11 cellular contexts compared by ENCODE assay signal in the genomic region with DNA sequence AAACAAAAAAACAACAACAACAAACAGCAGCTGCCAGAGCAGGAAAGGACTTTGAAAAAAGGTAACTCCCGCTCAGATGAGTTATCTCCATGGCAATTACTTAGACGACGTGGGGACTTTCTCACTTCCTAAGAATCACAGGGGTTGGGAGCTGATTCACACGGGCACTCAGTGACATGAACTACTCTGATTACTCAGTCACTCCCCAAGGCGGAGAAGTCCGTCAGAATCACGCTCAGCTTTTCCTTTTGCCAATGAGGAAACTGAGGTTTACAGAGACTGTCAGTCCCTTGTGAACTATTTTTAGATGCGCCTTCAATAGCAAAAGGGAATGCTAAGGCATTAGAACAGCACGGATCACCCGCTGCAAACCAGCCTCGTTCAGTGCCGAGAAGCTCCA. TPM values are rescaled to one million over a fixed set of nuclear protein-coding genes. Genes with fewer than 3 reads are reported as not detected.
DNase-seq lines count a peak whose midpoint lies in the region; TF ChIP-seq lines count a peak whose summit lies in the region.
"Had no signal": no experiment of that assay in that cellular context is flagged by ENCODE, and none has a peak within 500 bp of the region (broad histone marks: within the 10 kb centered on the region; RNA-seq: fewer than 3 reads in every experiment).

No MANE protein-coding gene starts in this region.

- peaks cover 37% of the 10 kb centered on the region for H3K4me1 Mint-ChIP-seq in activated naive CD8-positive, alpha-beta T cell (ENCODE audit: low read depth)
- peaks cover 26% of the 10 kb centered on the region for H3K4me1 Mint-ChIP-seq in activated naive CD8-positive, alpha-beta T cell treated with anti-CD3 and anti-CD28 coated beads for 36 hours
- H3K4me1 Mint-ChIP-seq in immature natural killer cell: peaks cover 40 to 46% of the 10 kb centered on the region in 2 donors
- H3K4me1 Mint-ChIP-seq: brain had no signal

- TF ChIP-seq CTCF in GM13976 (IDR thresholded peaks at IDR 0.05; ENCODE audit: borderline replicate concordance, control extremely low read depth, extremely low read depth, insufficient read depth, missing control alignments) (no peak), esophagus muscularis mucosa (IDR thresholded peaks at IDR 0.05) (no peak)

- no peak for TF ChIP-seq POLR2A in esophagus muscularis mucosa (IDR thresholded peaks at IDR 0.05; ENCODE audit: low read depth)

- peaks cover 0 to 26% (median 0%) of the 10 kb centered on the region in 4 donors for H3K27me3 ChIP-seq in esophagus muscularis mucosa

- DNase-seq in activated naive CD8-positive, alpha-beta T cell treated with anti-CD3 and anti-CD28 coated beads for 36 hours: no peak
- DNase-seq in activated CD4-positive, alpha-beta T cell treated with anti-CD3 and anti-CD28 coated beads for 48 hours: peak; percentile 67
- peak; percentile 52 for DNase-seq in kidney tubule cell (ENCODE audit: low spot score)
- peak; percentile 15 for DNase-seq in superior temporal gyrus (ENCODE audit: extremely low spot score)
- DNase-seq in immature natural killer cell: no peak
- no peak for DNase-seq in GM13976 (ENCODE audit: low spot score)
- DNase-seq in esophagus muscularis mucosa (ENCODE audit: extremely low spot score): no peak
- DNase-seq: NCI-H1694 treated with DMSO at 0.1 percent for 48 hours had no signal

- H3K27ac ChIP-seq in esophagus muscularis mucosa (replicated peaks in 1 of 4): no peak overlapping the region
- H3K27ac ChIP-seq: tibial nerve had no signal

- no peaks in the 10 kb centered on the region for H3K36me3 ChIP-seq in esophagus muscularis mucosa
- H3K36me3 ChIP-seq: tibial nerve had no signal

- intact Hi-C loops in esophagus muscularis mucosa (cut with DNase I): no loop called here

- no peaks in the 10 kb centered on the region for H3K36me3 Mint-ChIP-seq in activated naive CD8-positive, alpha-beta T cell
- no peaks in the 10 kb centered on the region for H3K36me3 Mint-ChIP-seq in activated naive CD8-positive, alpha-beta T cell treated with anti-CD3 and anti-CD28 coated beads for 36 hours
- H3K36me3 Mint-ChIP-seq in immature natural killer cell: peaks cover 0 to 4% (median 0%) of the 10 kb centered on the region in 3 donors

- in situ Hi-C loops in GM13976 (cut with MboI; ENCODE audit: low sequenced_read_pairs, unreplicated experiment): no loop called here

- peaks cover 3 to 9% (median 6%) of the 10 kb centered on the region in 4 donors for H3K4me1 ChIP-seq in esophagus muscularis mucosa

- H3K27ac Mint-ChIP-seq in activated naive CD8-positive, alpha-beta T cell: no peak overlapping the region
- H3K27ac Mint-ChIP-seq in activated naive CD8-positive, alpha-beta T cell treated with anti-CD3 and anti-CD28 coated beads for 36 hours: no peak overlapping the region
- H3K27ac Mint-ChIP-seq in immature natural killer cell: peak overlapping the region in 3 of 6 donors; percentile 25 to 59 (median 46)
- H3K27ac Mint-ChIP-seq: brain had no signal

- peak overlapping the region; percentile 17 for H3K4me3 Mint-ChIP-seq in activated naive CD8-positive, alpha-beta T cell
- no peak overlapping the region for H3K4me3 Mint-ChIP-seq in activated naive CD8-positive, alpha-beta T cell treated with anti-CD3 and anti-CD28 coated beads for 36 hours
- no peak overlapping the region for H3K4me3 Mint-ChIP-seq in immature natural killer cell
- H3K4me3 Mint-ChIP-seq: brain had no signal

- H3K9me3 ChIP-seq in esophagus muscularis mucosa: no peaks in the 10 kb centered on the region
- H3K9me3 ChIP-seq: tibial nerve had no signal

- H3K4me3 ChIP-seq in esophagus muscularis mucosa: no peak overlapping the region
- H3K4me3 ChIP-seq: tibial nerve had no signal

- H3K9me3 Mint-ChIP-seq in activated naive CD8-positive, alpha-beta T cell (ENCODE audit: low read depth): no peaks in the 10 kb centered on the region
- no peaks in the 10 kb centered on the region for H3K9me3 Mint-ChIP-seq in activated naive CD8-positive, alpha-beta T cell treated with anti-CD3 and anti-CD28 coated beads for 36 hours
- no peaks in the 10 kb centered on the region for H3K9me3 Mint-ChIP-seq in immature natural killer cell

- 35% methylated on average over 12 of the region's 12 CpGs for WGBS in esophagus muscularis mucosa

- H3K27me3 Mint-ChIP-seq in activated naive CD8-positive, alpha-beta T cell: no peaks in the 10 kb centered on the region
- no peaks in the 10 kb centered on the region for H3K27me3 Mint-ChIP-seq in activated naive CD8-positive, alpha-beta T cell treated with anti-CD3 and anti-CD28 coated beads for 36 hours
- peaks cover 9 to 18% (median 15%) of the 10 kb centered on the region in 3 donors for H3K27me3 Mint-ChIP-seq in immature natural killer cell (ENCODE audit: low read depth in 3 of 3)

- no peak for TF ChIP-seq EP300 in esophagus muscularis mucosa (IDR thresholded peaks at IDR 0.05)

RNA-seq across cellular contexts. Expression of a gene that starts 32.3 kb away (rescaled TPM):
- total RNA-seq in activated naive CD8-positive, alpha-beta T cell treated with anti-CD3 and anti-CD28 coated beads for 36 hours: 10 to 100 TPM; 32.1 to 33.8 TPM
- 100 to 1,000 TPM; 326 to 436 (median 418) TPM for polyA plus RNA-seq in immature natural killer cell
- 1 to 10 TPM in 3 of 4 donors, under 1 TPM in 1; 0.13 to 2.9 (median 1.8) TPM for total RNA-seq in esophagus muscularis mucosa

RNA-seq across cellular contexts. Expression of a gene that starts 46.5 kb away (rescaled TPM):
- total RNA-seq in activated naive CD8-positive, alpha-beta T cell treated with anti-CD3 and anti-CD28 coated beads for 36 hours: not detected
- not detected for polyA plus RNA-seq in immature natural killer cell
- not detected for total RNA-seq in esophagus muscularis mucosa
- total RNA-seq: tibial nerve had no signal

RNA-seq across cellular contexts. Expression of a gene that starts 50.4 kb away (rescaled TPM):
- under 1 TPM; 0.54 to 0.84 TPM for total RNA-seq in activated naive CD8-positive, alpha-beta T cell treated with anti-CD3 and anti-CD28 coated beads for 36 hours
- polyA plus RNA-seq in immature natural killer cell: 1 to 10 TPM; 2.1 to 5.4 (median 3.1) TPM
- under 1 TPM in 1 of 4 donors, not detected in 3; 0.69 TPM for total RNA-seq in esophagus muscularis mucosa
- total RNA-seq: tibial nerve had no signal

RNA-seq across cellular contexts. Expression of a gene that starts 56.0 kb away (rescaled TPM):
- total RNA-seq in activated naive CD8-positive, alpha-beta T cell treated with anti-CD3 and anti-CD28 coated beads for 36 hours: 10 to 100 TPM; 76.9 to 81.5 TPM
- 100 to 1,000 TPM; 116 to 167 (median 122) TPM for polyA plus RNA-seq in immature natural killer cell
- 10 to 100 TPM; 45.2 to 84.3 (median 77.4) TPM for total RNA-seq in esophagus muscularis mucosa

RNA-seq across cellular contexts. Expression of a gene that starts 57.0 kb away (rescaled TPM):
- 10 to 100 TPM; 21.4 to 21.9 TPM for total RNA-seq in activated naive CD8-positive, alpha-beta T cell treated with anti-CD3 and anti-CD28 coated beads for 36 hours
- 10 to 100 TPM; 24.2 to 32.4 (median 31.2) TPM for polyA plus RNA-seq in immature natural killer cell
- 10 to 100 TPM; 13.7 to 40.5 (median 24.4) TPM for total RNA-seq in esophagus muscularis mucosa

Comparison
In these comparisons a context has a peak if more than half of its experiments do, and no peak if none do; other contexts are left out.
1. DNase-seq: peak in activated CD4-positive, alpha-beta T cell treated with anti-CD3 and anti-CD28 coated beads for 48 hours (single experiment), kidney tubule cell (single experiment) and superior temporal gyrus (single experiment); none in activated naive CD8-positive, alpha-beta T cell treated with anti-CD3 and anti-CD28 coated beads for 36 hours (single experiment), immature natural killer cell (0 of 3), GM13976 (single experiment) and esophagus muscularis mucosa (single experiment).
2. RNA of a gene that starts 32.3 kb away (total RNA-seq): 32.1 to 33.8 TPM in activated naive CD8-positive, alpha-beta T cell treated with anti-CD3 and anti-CD28 coated beads for 36 hours; 0.13 to 2.9 TPM in esophagus muscularis mucosa; every median in the first group is over 4 times any median in the second.